In the genomic region with DNA sequence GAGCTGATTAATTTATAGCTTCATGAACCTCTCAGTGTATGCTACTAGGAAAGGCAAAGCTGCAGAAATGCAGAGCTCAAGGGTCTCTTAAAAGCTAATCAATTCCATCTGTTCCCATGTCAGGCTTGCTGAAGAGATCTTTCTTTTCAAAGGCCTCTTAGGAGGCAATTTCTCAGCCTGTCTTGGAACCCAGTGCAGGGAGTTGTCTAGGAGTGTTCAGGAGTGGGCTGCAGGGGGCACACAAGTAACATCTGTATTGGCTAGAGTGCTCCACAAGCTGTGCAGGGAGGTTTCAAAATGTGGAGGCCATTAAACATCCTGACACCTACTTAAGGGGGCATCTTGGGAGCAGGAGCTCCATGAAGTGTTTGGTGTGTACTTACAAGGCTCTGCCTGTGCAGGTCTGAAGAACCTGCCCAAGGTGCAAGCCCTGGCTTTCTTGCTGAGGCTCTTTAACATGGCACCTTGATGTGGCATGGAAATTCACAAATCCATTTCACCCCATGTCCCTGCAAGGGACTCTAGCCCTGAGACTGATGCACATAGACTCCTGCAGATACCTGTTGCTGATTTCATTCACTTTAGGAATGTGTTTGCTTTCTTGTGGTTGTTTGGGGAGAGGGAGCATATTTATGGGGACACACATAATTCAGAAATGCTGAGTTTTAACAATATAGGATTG, we compare ENCODE assay signal across 17 cellular contexts.
DNase-seq lines count a peak whose midpoint lies in the region; ATAC-seq, FAIRE-seq and TF ChIP-seq lines count a peak whose summit lies in the region.
"Had no signal": no experiment of that assay in that cellular context is flagged by ENCODE, and none has a peak within 500 bp of the region (broad histone marks: within the 10 kb centered on the region; RNA-seq: fewer than 3 reads in every experiment).

No MANE protein-coding gene starts in this region.

- TF ChIP-seq CTCF in astrocyte of the spinal cord (IDR thresholded peaks at IDR 0.05; ENCODE audit: low read depth, low read length) (no peak), HepG2 (CRISPR knock-in tag; IDR thresholded peaks at IDR 0.05) (peak; percentile 27; the same call in 1 of the 2 replicates)

- no peaks in the 10 kb centered on the region for H3K27me3 ChIP-seq in HepG2 (ENCODE audit: control insufficient read depth in 1 of 2, insufficient read depth in 2 of 2, low read length in 2 of 2)
- H3K27me3 ChIP-seq: gastrocnemius medialis had no signal

- H4K20me1 ChIP-seq in HepG2 (ENCODE audit: insufficient read depth, low read length): no peaks in the 10 kb centered on the region

- ATAC-seq in HepG2 (peak; percentile 56; the same call in 2 of the 3 replicates), GM19324 (IDR thresholded peaks at IDR 0.05; ENCODE audit: low FRiP score, unreplicated experiment) (no peak)
- ATAC-seq: gastrocnemius medialis; naive thymus-derived CD8-positive, alpha-beta T cell had no signal

- TF ChIP-seq EP300 in HepG2 (IDR thresholded peaks at IDR 0.05; ENCODE audit: low read depth in 2 of 2, low read length in 2 of 2): no peak
- TF ChIP-seq EP300 in HepG2 (CRISPR knock-in tag; IDR thresholded peaks at IDR 0.05; ENCODE audit: borderline replicate concordance): no peak

- H3K9me3 ChIP-seq in HepG2 (ENCODE audit: low read length): no peaks in the 10 kb centered on the region
- H3K9me3 ChIP-seq: gastrocnemius medialis had no signal

- no peak for TF ChIP-seq RAD21 in HepG2 (CRISPR knock-in tag; IDR thresholded peaks at IDR 0.05)

- H2AFZ ChIP-seq in HepG2 (ENCODE audit: low read length): no peak overlapping the region

- H3K79me2 ChIP-seq in HepG2 (ENCODE audit: insufficient read depth, low read length): no peaks in the 10 kb centered on the region

- no peak overlapping the region for H3K4me3 ChIP-seq in astrocyte of the spinal cord (ENCODE audit: low read depth, low read length)
- H3K4me3 ChIP-seq in HepG2 (replicated peaks in 1 of 3; ENCODE audit: insufficient read depth in 1 of 3, low read depth in 2 of 3, low read length in 3 of 3): no peak overlapping the region
- H3K4me3 ChIP-seq: gastrocnemius medialis had no signal

- H3K36me3 ChIP-seq in HepG2 (replicated peaks in 1 of 2; ENCODE audit: control insufficient read depth in 1 of 2, insufficient read depth in 2 of 2, low read length in 2 of 2): no peaks in the 10 kb centered on the region
- H3K36me3 ChIP-seq: gastrocnemius medialis had no signal

- peak; percentile 64 for DNase-seq in DMS79 (lab: John Stamatoyannopoulos, UW)
- DNase-seq in Kasumi-1 (lab: John Stamatoyannopoulos, UW): peak; percentile 37 to 46
- peak; percentile 22 for DNase-seq in astrocyte of the spinal cord (ENCODE audit: low read depth, low spot score)
- no peak for DNase-seq in HepG2 (ENCODE audit: low spot score)
- no peak for DNase-seq in NCI-H446 treated with DMSO at 0.1 percent for 48 hours (lab: John Stamatoyannopoulos, UW)
- no peak for DNase-seq in foreskin melanocyte
- no peak for DNase-seq in RPMI8226
- DNase-seq: activated CD4-positive, CD25-positive, alpha-beta regulatory T cell; activated naive CD8-positive, alpha-beta T cell treated with anti-CD3 and anti-CD28 coated beads, Interleukin-2, amount 10 ng/mL, durations not matched to agents 7 days and 5 days; activated T-cell treated with anti-CD3 and anti-CD28 coated beads for 4 hours; CD4-positive, CD25-positive, alpha-beta regulatory T cell; gastrocnemius medialis; naive thymus-derived CD8-positive, alpha-beta T cell; NCI-H748 treated with DMSO at 0.1 percent for 48 hours; stimulated activated naive CD4-positive, alpha-beta T cell treated with Interleukin-2 at 50 U/mL for 16 hours had no signal

- intact Hi-C loops in HepG2 (cut with micrococcal nuclease; ENCODE audit: unreplicated experiment): loop anchor here (1.0 kb wide), 1 partner anchor 281 kb away; no protein-coding TSS in a partner anchor

- TF ChIP-seq POLR2A in HepG2 (IDR thresholded peaks at IDR 0.05; ENCODE audit: insufficient read depth in 1 of 2, low read depth in 2 of 2, low read length in 2 of 2): no peak

- H3K9ac ChIP-seq in HepG2 (ENCODE audit: insufficient read depth, low read depth, low read length): no peak overlapping the region

- in situ Hi-C loops in astrocyte of the spinal cord (cut with HindIII; ENCODE audit: low sequenced_read_pairs) (no loop called here), HepG2 (cut with HindIII; ENCODE audit: extremely low pct_ligation_motif_present, low pct_unique_long_range_greater_than_20kb) (no loop called here)

- H3K4me2 ChIP-seq in HepG2 (ENCODE audit: low read depth, low read length): no peak overlapping the region

- POLR2A ChIA-PET in HepG2 (lab: Yijun Ruan, JAX): no interaction called here

- BruUV-seq in HepG2 (replicated peaks; lab: Mats Ljungman, UMichigan): no TSS peak

- FAIRE-seq in HepG2 (lab: Jason Lieb, UNC): no peak
- FAIRE-seq: HTR-8/SVneo had no signal

- CTCF ChIA-PET in HepG2 (lab: Yijun Ruan, JAX; ENCODE audit: low intra/inter-chr PET ratio, low total read pairs): interaction anchor here (1.1 kb wide), 1 partner anchor 281 kb away, joined by 3 read pairs; no protein-coding TSS in a partner anchor

- H3K4me1 ChIP-seq in HepG2 (ENCODE audit: insufficient read depth, low read length): no peaks in the 10 kb centered on the region
- H3K4me1 ChIP-seq: gastrocnemius medialis had no signal

- no peak overlapping the region for H3K27ac ChIP-seq in HepG2 (ENCODE audit: extremely low read length, insufficient read depth, low read length)
- H3K27ac ChIP-seq: gastrocnemius medialis had no signal

TF ChIP-seq in HepG2, 621 proteins besides CTCF, POLR2A, EP300 and RAD21:
- no peak for TF ChIP-seq NFYB (CRISPR knock-in tag; IDR thresholded peaks at IDR 0.05)
- peak; percentile 42 for TF ChIP-seq STAG1 (CRISPR knock-in tag; IDR thresholded peaks at IDR 0.05)
- TF ChIP-seq SMC3 (IDR thresholded peaks at IDR 0.05; ENCODE audit: low read length): 0 out of 2 replicates have a peak, but pooled peaks have one; percentile 14

Comparison
In these comparisons a context has a peak if more than half of its experiments do, and no peak if none do; other contexts are left out.
1. DNase-seq: peak in DMS79 (single experiment), Kasumi-1 (2 of 2) and astrocyte of the spinal cord (single experiment); none in HepG2 (single experiment), NCI-H446 treated with DMSO at 0.1 percent for 48 hours (single experiment), foreskin melanocyte (single experiment) and RPMI8226 (single experiment).